In the genomic region with DNA sequence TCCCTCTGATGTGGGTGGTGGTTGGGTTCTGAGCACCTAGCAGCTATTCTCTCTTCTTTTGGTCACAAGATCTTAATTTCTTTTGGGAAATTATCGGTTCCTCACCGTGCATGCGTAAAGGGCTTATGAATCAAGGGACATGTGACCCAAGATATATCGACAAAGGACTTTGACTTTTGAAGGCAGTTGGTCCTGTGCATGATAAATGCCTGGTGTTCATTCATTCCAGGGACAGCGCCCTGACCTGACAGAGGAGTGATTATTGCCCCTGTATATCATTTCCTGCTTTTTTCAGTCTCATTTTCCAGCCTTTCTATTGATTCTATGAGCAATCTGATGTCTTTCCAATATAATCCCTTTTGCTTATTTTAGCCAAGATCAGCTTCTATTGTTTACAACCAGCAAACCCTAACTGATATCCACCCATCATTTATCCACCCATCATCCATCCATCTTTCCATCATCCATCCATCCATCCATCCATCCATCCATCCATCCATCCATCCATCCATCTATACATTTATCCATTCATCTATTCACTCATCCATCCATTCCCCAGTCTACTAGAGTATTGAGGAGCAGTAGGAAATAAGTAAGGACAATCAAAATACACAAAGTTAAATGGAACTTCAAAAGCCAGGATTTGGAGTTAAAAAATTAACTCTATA, we compare ENCODE assay signal across 21 cellular contexts. TPM values are rescaled to one million over a fixed set of nuclear protein-coding genes. Genes with fewer than 3 reads are reported as not detected.
A peak's percentile ranks its signal among the peaks of the same experiment; 100 is the strongest.
DNase-seq lines count a peak whose midpoint lies in the region; ATAC-seq and TF ChIP-seq lines count a peak whose summit lies in the region.
"Had no signal": no experiment of that assay in that cellular context is flagged by ENCODE, and none has a peak within 500 bp of the region (broad histone marks: within the 10 kb centered on the region; RNA-seq: fewer than 3 reads in every experiment).

No MANE protein-coding gene starts in this region.

- H3K36me3 ChIP-seq in SK-N-SH (replicated peaks in 1 of 2; ENCODE audit: control insufficient read depth in 1 of 2, insufficient read depth in 2 of 2, low read length in 1 of 2) (no peaks in the 10 kb centered on the region), RWPE2 (ENCODE audit: low read depth) (no peaks in the 10 kb centered on the region), esophagus squamous epithelium (no peaks in the 10 kb centered on the region)
- H3K36me3 ChIP-seq: BLaER1, SJCRH30 had no signal

- POLR2A ChIA-PET in SK-N-SH (lab: Yijun Ruan, JAX): no interaction called here

- peaks cover 4% of the 10 kb centered on the region for H3K9me3 Mint-ChIP-seq in osteocyte (ENCODE audit: unreplicated experiment)

- no peaks in the 10 kb centered on the region for H3K27me3 Mint-ChIP-seq in osteocyte (ENCODE audit: unreplicated experiment)

- DNase-seq in SK-N-SH (no peak), RWPE2 (ENCODE audit: low spot score) (no peak), left colon (no peak), NOMO-1 treated with dmso at 0.1 percent for 144 hours (lab: John Stamatoyannopoulos, UW; ENCODE audit: unreplicated experiment) (no peak), osteocyte (ENCODE audit: extremely low spot score, unreplicated experiment) (no peak), esophagus squamous epithelium (lab: John Stamatoyannopoulos, UW) (no peak)
- DNase-seq: Calu3; CD4-positive, alpha-beta memory T cell; GF-D8; KG1; MV-4-11; NCI-H1694 treated with DMSO at 0.1 percent for 48 hours; NCI-H510A; NCI-H748 treated with DMSO at 0.1 percent for 48 hours; OCI-M1; SJCRH30 had no signal

- H4K20me1 ChIP-seq in SK-N-SH (ENCODE audit: insufficient read depth): no peaks in the 10 kb centered on the region

- peak overlapping the region; percentile 67; the same call in 1 of the 2 replicates for H3K4me2 ChIP-seq in SK-N-SH
- H3K4me2 ChIP-seq: BLaER1 had no signal

- H3K4me3 Mint-ChIP-seq in osteocyte (ENCODE audit: unreplicated experiment): no peak overlapping the region
- H3K4me3 Mint-ChIP-seq: CD4-positive, alpha-beta memory T cell had no signal

- H3K4me1 ChIP-seq in SK-N-SH (ENCODE audit: control insufficient read depth in 1 of 2, insufficient read depth in 2 of 2, low read depth in 1 of 2, low read length in 1 of 2) (peaks cover 0 to 20% of the 10 kb centered on the region in 2 experiments; a peak in 2 of 4 replicates), RWPE2 (ENCODE audit: insufficient read depth, poor library complexity, severe bottlenecking) (peaks cover 17% of the 10 kb centered on the region), esophagus squamous epithelium (no peaks in the 10 kb centered on the region)
- H3K4me1 ChIP-seq: SJCRH30 had no signal

- CTCF ChIA-PET in SK-N-SH (lab: Yijun Ruan, JAX): no interaction called here

- H3K27ac ChIP-seq in SK-N-SH (ENCODE audit: low read depth in 2 of 2, low read length in 1 of 2) (peak overlapping the region in 1 of 2 experiments; percentile 55; a peak in 2 of 4 replicates), RWPE2 (ENCODE audit: poor library complexity, severe bottlenecking) (peak overlapping the region; percentile 93), esophagus squamous epithelium (no peak overlapping the region)
- H3K27ac ChIP-seq: 22Rv1, BLaER1, SJCRH30 had no signal

- H3K36me3 Mint-ChIP-seq in osteocyte (ENCODE audit: unreplicated experiment): no peaks in the 10 kb centered on the region
- H3K36me3 Mint-ChIP-seq: CD4-positive, alpha-beta memory T cell had no signal

- H3K4me3 ChIP-seq in SK-N-SH (ENCODE audit: low read depth in 2 of 2, low read length in 1 of 2) (no peak overlapping the region), RWPE2 (ENCODE audit: severe bottlenecking) (no peak overlapping the region), esophagus squamous epithelium (no peak overlapping the region)
- H3K4me3 ChIP-seq: BLaER1, SJCRH30 had no signal

- H3F3A ChIP-seq in SK-N-SH (replicated peaks; ENCODE audit: insufficient read depth): peaks cover 11% of the 10 kb centered on the region

- TF ChIP-seq EP300 in SK-N-SH (IDR thresholded peaks at IDR 0.05; ENCODE audit: borderline replicate concordance in 1 of 2, low read depth in 1 of 2, low read length in 1 of 2): no peak

- ATAC-seq in SK-N-SH treated with all-trans-retinoic acid at 6 μM for 48 hours (no peak), RWPE2 (ENCODE audit: low read depth) (no peak), left colon (peak; percentile 79), GM21390 (IDR thresholded peaks at IDR 0.05; ENCODE audit: unreplicated experiment) (no peak)
- ATAC-seq: HepG2 had no signal

- H3K9ac ChIP-seq in SK-N-SH: peak overlapping the region; percentile 30; the same call in 1 of the 2 replicates
- H3K9ac ChIP-seq: BLaER1 had no signal

- H3K9me3 ChIP-seq in SK-N-SH (no peaks in the 10 kb centered on the region), RWPE2 (ENCODE audit: severe bottlenecking) (no peaks in the 10 kb centered on the region), esophagus squamous epithelium (no peaks in the 10 kb centered on the region)
- H3K9me3 ChIP-seq: BLaER1, SJCRH30 had no signal

- TF ChIP-seq CTCF in SK-N-SH (IDR thresholded peaks at IDR 0.05) (no peak), RWPE2 (IDR thresholded peaks at IDR 0.05; ENCODE audit: poor library complexity, severe bottlenecking) (no peak), osteocyte (IDR thresholded peaks at IDR 0.05) (no peak), esophagus squamous epithelium (IDR thresholded peaks at IDR 0.05) (no peak)

- H3K27me3 ChIP-seq in SK-N-SH (ENCODE audit: insufficient read depth) (no peaks in the 10 kb centered on the region), RWPE2 (ENCODE audit: insufficient read depth, poor library complexity, severe bottlenecking) (no peaks in the 10 kb centered on the region), esophagus squamous epithelium (peaks cover 0 to 74% (median 0%) of the 10 kb centered on the region in 4 donors)
- H3K27me3 ChIP-seq: BLaER1 had no signal

- H3K79me2 ChIP-seq in SK-N-SH (ENCODE audit: insufficient read depth): no peaks in the 10 kb centered on the region

- H3K9me2 ChIP-seq in SK-N-SH: no peaks in the 10 kb centered on the region

- TF ChIP-seq RAD21 in SK-N-SH (IDR thresholded peaks at IDR 0.05; ENCODE audit: low read length): no peak

- 73% methylated on average over 5 of the region's 5 CpGs for WGBS in SK-N-SH (ENCODE audit: low lambda C conversion rate)
- 85 to 91% methylated on average over 5 of the region's 5 CpGs for WGBS in esophagus squamous epithelium, 2 donors

- intact Hi-C loops in left colon (cut with DNase I, micrococcal nuclease): no loop called here
- intact Hi-C loops in esophagus squamous epithelium (cut with DNase I): no loop called here

- TF ChIP-seq POLR2A in esophagus squamous epithelium (IDR thresholded peaks at IDR 0.05): no peak

- no peaks in the 10 kb centered on the region for H3K4me1 Mint-ChIP-seq in osteocyte (ENCODE audit: unreplicated experiment)
- H3K4me1 Mint-ChIP-seq: CD4-positive, alpha-beta memory T cell had no signal

- H3K27ac Mint-ChIP-seq in osteocyte (ENCODE audit: unreplicated experiment): no peak overlapping the region
- H3K27ac Mint-ChIP-seq: CD4-positive, alpha-beta memory T cell had no signal

- H2AFZ ChIP-seq in SK-N-SH (ENCODE audit: low read depth): no peak overlapping the region

TF ChIP-seq in SK-N-SH, 30 proteins besides CTCF, POLR2A, EP300 and RAD21:
- TF ChIP-seq GABPA (IDR thresholded peaks at IDR 0.05; ENCODE audit: low read depth) (no peak), CHD2 (IDR thresholded peaks at IDR 0.05; ENCODE audit: low read length, partially characterized antibody) (no peak)

TF ChIP-seq in SK-N-SH treated with all-trans-retinoic acid at 6 μM for 48 hours, 23 proteins besides CTCF, POLR2A, EP300 and RAD21 (continues in another document):
- TF ChIP-seq BACH2 (CRISPR knock-in tag; IDR thresholded peaks at IDR 0.05; ENCODE audit: borderline replicate concordance) (no peak), TOX (CRISPR knock-in tag; IDR thresholded peaks at IDR 0.05; ENCODE audit: borderline replicate concordance) (no peak), RARB (CRISPR knock-in tag; IDR thresholded peaks at IDR 0.05) (no peak), ESRRG (CRISPR knock-in tag; IDR thresholded peaks at IDR 0.05) (no peak), ZFP3 (CRISPR knock-in tag; IDR thresholded peaks at IDR 0.05) (no peak), GLIS3 (CRISPR knock-in tag; IDR thresholded peaks at IDR 0.05) (no peak), ISL1 (CRISPR knock-in tag; IDR thresholded peaks at IDR 0.05) (no peak), ZNF70 (CRISPR knock-in tag; IDR thresholded peaks at IDR 0.05) (no peak), ZNF565 (CRISPR knock-in tag; conservative IDR thresholded peaks at IDR 0.05; ENCODE audit: low read depth) (no peak), ARNTL (CRISPR knock-in tag; IDR thresholded peaks at IDR 0.05; ENCODE audit: borderline replicate concordance, low read depth) (no peak), OSR1 (CRISPR knock-in tag; IDR thresholded peaks at IDR 0.05) (no peak)
- TF ChIP-seq, protein P1, sequence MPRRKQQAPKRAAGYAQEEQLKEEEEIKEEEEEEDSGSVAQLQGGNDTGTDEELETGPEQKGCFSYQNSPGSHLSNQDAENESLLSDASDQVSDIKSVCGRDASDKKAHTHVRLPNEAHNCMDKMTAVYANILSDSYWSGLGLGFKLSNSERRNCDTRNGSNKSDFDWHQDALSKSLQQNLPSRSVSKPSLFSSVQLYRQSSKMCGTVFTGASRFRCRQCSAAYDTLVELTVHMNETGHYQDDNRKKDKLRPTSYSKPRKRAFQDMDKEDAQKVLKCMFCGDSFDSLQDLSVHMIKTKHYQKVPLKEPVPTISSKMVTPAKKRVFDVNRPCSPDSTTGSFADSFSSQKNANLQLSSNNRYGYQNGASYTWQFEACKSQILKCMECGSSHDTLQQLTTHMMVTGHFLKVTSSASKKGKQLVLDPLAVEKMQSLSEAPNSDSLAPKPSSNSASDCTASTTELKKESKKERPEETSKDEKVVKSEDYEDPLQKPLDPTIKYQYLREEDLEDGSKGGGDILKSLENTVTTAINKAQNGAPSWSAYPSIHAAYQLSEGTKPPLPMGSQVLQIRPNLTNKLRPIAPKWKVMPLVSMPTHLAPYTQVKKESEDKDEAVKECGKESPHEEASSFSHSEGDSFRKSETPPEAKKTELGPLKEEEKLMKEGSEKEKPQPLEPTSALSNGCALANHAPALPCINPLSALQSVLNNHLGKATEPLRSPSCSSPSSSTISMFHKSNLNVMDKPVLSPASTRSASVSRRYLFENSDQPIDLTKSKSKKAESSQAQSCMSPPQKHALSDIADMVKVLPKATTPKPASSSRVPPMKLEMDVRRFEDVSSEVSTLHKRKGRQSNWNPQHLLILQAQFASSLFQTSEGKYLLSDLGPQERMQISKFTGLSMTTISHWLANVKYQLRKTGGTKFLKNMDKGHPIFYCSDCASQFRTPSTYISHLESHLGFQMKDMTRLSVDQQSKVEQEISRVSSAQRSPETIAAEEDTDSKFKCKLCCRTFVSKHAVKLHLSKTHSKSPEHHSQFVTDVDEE (CRISPR knock-in tag; IDR thresholded peaks at IDR 0.05): no peak

RNA-seq across cellular contexts. Expression of a gene that starts 25.1 kb away (rescaled TPM):
- 0.08 and 0.13 TPM in 2 replicates for polyA plus RNA-seq in SK-N-SH (2012; rRNA removed)
- 0.05 and 0.09 TPM in 2 replicates for polyA plus RNA-seq in SK-N-SH (2012; cell fraction: cytosol; rRNA removed)
- polyA plus RNA-seq in SK-N-SH (2012; cell fraction: nucleus; rRNA removed): 0.04 and 0.08 TPM in 2 replicates
- total RNA-seq in left colon (1 to 10 TPM; 2.0 to 2.2 TPM), osteocyte (not detected in 2 replicates), esophagus squamous epithelium (under 1 TPM in 1 of 4 donors, not detected in 3; 0.29 TPM)
- total RNA-seq: Calu3; CD4-positive, alpha-beta memory T cell; HepG2; SJCRH30 had no signal
- polyA plus RNA-seq: CD4-positive, alpha-beta memory T cell; HepG2 had no signal
